In the genomic region with DNA sequence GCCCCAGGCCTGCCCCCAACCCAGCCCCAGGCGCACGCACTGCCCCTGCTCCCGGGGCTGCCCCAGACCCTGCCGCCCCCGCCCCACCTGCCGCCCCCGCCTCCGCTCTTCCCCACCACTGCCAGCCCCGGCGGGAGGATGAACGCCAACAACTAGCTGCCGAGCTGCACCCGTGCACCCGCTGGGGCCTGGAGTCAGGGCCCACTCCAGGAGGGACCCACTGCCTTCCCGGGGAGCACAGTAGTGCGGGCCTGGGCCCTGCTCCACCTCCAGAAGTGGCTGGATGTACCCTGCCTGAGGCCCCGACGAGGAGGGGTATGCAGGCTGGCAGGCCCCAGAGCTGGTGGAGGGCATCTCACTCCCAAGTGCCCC, we compare ENCODE assay signal across 25 cellular contexts. TPM values are rescaled to one million over a fixed set of nuclear protein-coding genes. Genes with fewer than 3 reads are reported as not detected.
DNase-seq lines count a peak whose midpoint lies in the region; ATAC-seq, FAIRE-seq and TF ChIP-seq lines count a peak whose summit lies in the region.
"Had no signal": no experiment of that assay in that cellular context is flagged by ENCODE, and none has a peak within 500 bp of the region (broad histone marks: within the 10 kb centered on the region; RNA-seq: fewer than 3 reads in every experiment).

No MANE protein-coding gene starts in this region.

- CTCF ChIA-PET in GM12878 (lab: Yijun Ruan, JAX) = no interaction called here

- 59% methylated on average over 16 of the region's 18 CpGs for WGBS in GM12878 (ENCODE audit: insufficient coverage, insufficient replicate concordance, low lambda C conversion rate, missing lambda C conversion rate)

- no peak for TF ChIP-seq EP300 in GM12878 (IDR thresholded peaks at IDR 0.05; ENCODE audit: borderline replicate concordance in 1 of 2, control insufficient read depth in 1 of 2, low read depth in 2 of 2, low read length in 2 of 2)

- in situ Hi-C loops in GM13977 (cut with MboI; ENCODE audit: low pct_unique_long_range_greater_than_20kb, low sequenced_read_pairs, unreplicated experiment) = no loop called here
- in situ Hi-C loops in GM12878 (cut with MboI) = no loop called here

- H3K4me2 ChIP-seq in GM12878 (ENCODE audit: control insufficient read depth, insufficient read depth) = no peak overlapping the region; the same call in 1 of the 2 replicates

- no peaks in the 10 kb centered on the region for H3K27me3 ChIP-seq in GM12878 (replicated peaks in 1 of 2; ENCODE audit: control insufficient read depth in 2 of 2, insufficient read depth in 2 of 2, low read length in 1 of 2)
- H3K27me3 ChIP-seq: Peyer's patch, SJCRH30 had no signal

- POLR2A ChIA-PET in GM12878 (lab: Charles Lee) = no interaction called here

- TF ChIP-seq CTCF in GM13977 (IDR thresholded peaks at IDR 0.05; ENCODE audit: extremely low read depth, insufficient read depth, missing control alignments) (no peak), GM12878 (IDR thresholded peaks at IDR 0.05 in 2 of 3, conservative IDR thresholded peaks at IDR 0.05 in 1 of 3; ENCODE audit: control insufficient read depth in 2 of 3, extremely low read depth in 1 of 3, insufficient read depth in 1 of 3, low read depth in 3 of 3, low read length in 3 of 3) (no peak)

- ATAC-seq in GM12878 (no peak), HG03378 (IDR thresholded peaks at IDR 0.05; ENCODE audit: unreplicated experiment) (no peak)
- ATAC-seq in stimulated activated memory B cell treated with anti-CD40 and anti-IgM and Interleukin-4, amounts not matched to agents 10 μg/mL and 1 μg/mL and 100 μg/mL, for 72 hours = no peak

- H3K79me2 ChIP-seq in GM12878 (ENCODE audit: control insufficient read depth, insufficient read depth, low read length) = no peaks in the 10 kb centered on the region

- H3K27me3 Mint-ChIP-seq in stimulated activated memory B cell treated with anti-CD40 and anti-IgM and Interleukin-4, amounts not matched to agents 10 μg/mL and 1 μg/mL and 100 μg/mL, for 72 hours = no peaks in the 10 kb centered on the region
- H3K27me3 Mint-ChIP-seq: CD4-positive, CD25-positive, alpha-beta regulatory T cell had no signal

- RAD21 ChIA-PET in GM12878 (lab: Charles Lee; ENCODE audit: unreplicated experiment) = no interaction called here

- H3K4me1 Mint-ChIP-seq in stimulated activated memory B cell treated with anti-CD40 and anti-IgM and Interleukin-4, amounts not matched to agents 10 μg/mL and 1 μg/mL and 100 μg/mL, for 72 hours = peaks cover 11% of the 10 kb centered on the region

- peaks cover 7% of the 10 kb centered on the region for H3K4me1 ChIP-seq in GM12878 (ENCODE audit: control insufficient read depth, insufficient read depth, low read length)

- no peak overlapping the region for H3K9ac ChIP-seq in GM12878 (ENCODE audit: control insufficient read depth, insufficient read depth, low read length)

- no peak overlapping the region for H3K4me3 ChIP-seq in GM12878
- H3K4me3 ChIP-seq: SJCRH30 had no signal

- intact Hi-C loops in GM12878 (cut with micrococcal nuclease; ENCODE audit: unreplicated experiment) = no loop called here

- peak overlapping the region; percentile 74 for H3K27ac Mint-ChIP-seq in stimulated activated memory B cell treated with anti-CD40 and anti-IgM and Interleukin-4, amounts not matched to agents 10 μg/mL and 1 μg/mL and 100 μg/mL, for 72 hours
- H3K27ac Mint-ChIP-seq: CD4-positive, CD25-positive, alpha-beta regulatory T cell had no signal

- no peak overlapping the region for H3K27ac ChIP-seq in GM12878 (ENCODE audit: control insufficient read depth, insufficient read depth)
- H3K27ac ChIP-seq: SJCRH30 had no signal

- no peaks in the 10 kb centered on the region; a peak in 1 of 4 replicates for H3K36me3 ChIP-seq in GM12878 (ENCODE audit: control insufficient read depth in 2 of 2, insufficient read depth in 2 of 2, low read length in 1 of 2)
- H3K36me3 ChIP-seq: Peyer's patch, SJCRH30 had no signal

- SMC1A ChIA-PET in GM12878 (lab: Charles Lee; ENCODE audit: uncharacterized antibody, unreplicated experiment) = no interaction called here

- H3K9me3 ChIP-seq in GM12878 (replicated peaks; ENCODE audit: control insufficient read depth, insufficient read depth, low read length) = no peaks in the 10 kb centered on the region; the same call in 2 of the 3 replicates
- H3K9me3 ChIP-seq: Peyer's patch, SJCRH30 had no signal

- H3K9me3 Mint-ChIP-seq in stimulated activated memory B cell treated with anti-CD40 and anti-IgM and Interleukin-4, amounts not matched to agents 10 μg/mL and 1 μg/mL and 100 μg/mL, for 72 hours = no peaks in the 10 kb centered on the region
- H3K9me3 Mint-ChIP-seq: CD4-positive, CD25-positive, alpha-beta regulatory T cell had no signal

- no peak for FAIRE-seq in GM12878 (lab: Jason Lieb, UNC)
- FAIRE-seq: A204.1, GM19239, HTR-8/SVneo had no signal

- no peaks in the 10 kb centered on the region for H4K20me1 ChIP-seq in GM12878 (ENCODE audit: control insufficient read depth, insufficient read depth)

- no peak for TF ChIP-seq RAD21 in GM12878 (IDR thresholded peaks at IDR 0.05; ENCODE audit: insufficient read depth, low read depth, low read length)

- H2AFZ ChIP-seq in GM12878 (ENCODE audit: control insufficient read depth, low read depth, low read length) = peak overlapping the region; percentile 73; the same call in 1 of the 2 replicates

- no peaks in the 10 kb centered on the region for H3K36me3 Mint-ChIP-seq in stimulated activated memory B cell treated with anti-CD40 and anti-IgM and Interleukin-4, amounts not matched to agents 10 μg/mL and 1 μg/mL and 100 μg/mL, for 72 hours
- H3K36me3 Mint-ChIP-seq: CD4-positive, CD25-positive, alpha-beta regulatory T cell had no signal

- DNase-seq in activated effector memory CD4-positive, alpha-beta T cell treated with anti-CD3 and anti-CD28 coated beads, Interleukin-2, amount 50 U/mL, for 16 hours = peak; percentile 42
- no peak for DNase-seq in activated effector memory CD4-positive, alpha-beta T cell treated with Interleukin-2 at 50 U/mL for 16 hours
- DNase-seq in GM13977 (ENCODE audit: low spot score) (peak; percentile 26), GM12878 (ENCODE audit: low read depth, low spot score) (no peak)
- no peak for DNase-seq in activated CD4-positive, alpha-beta T cell treated with anti-CD3 and anti-CD28 coated beads, Interleukin-2, amount 50 U/mL, for 4 hours
- no peak for DNase-seq in activated CD4-positive, CD25-positive, alpha-beta regulatory T cell treated with anti-CD3 and anti-CD28 coated beads, Interleukin-2, amount 50 U/mL, for 72 hours
- DNase-seq: CD4-positive, CD25-positive, alpha-beta regulatory T cell; DMS 273 treated with DMSO at 0.1 percent for 48 hours; DMS79 treated with DMSO at 0.1 percent for 48 hours; IMR-90; NCI-H1694; NCI-H2081 treated with DMSO at 0.1 percent for 48 hours; NCI-H2171 treated with DMSO at 0.1 percent for 48 hours; NCI-H524 treated with DMSO at 0.1 percent for 48 hours; NCI-H82; SJCRH30 had no signal

- BruUV-seq in GM12878 (replicated peaks; lab: Mats Ljungman, UMichigan) = no TSS peak

- H3K4me3 Mint-ChIP-seq in stimulated activated memory B cell treated with anti-CD40 and anti-IgM and Interleukin-4, amounts not matched to agents 10 μg/mL and 1 μg/mL and 100 μg/mL, for 72 hours = peak overlapping the region; percentile 56
- H3K4me3 Mint-ChIP-seq: CD4-positive, CD25-positive, alpha-beta regulatory T cell had no signal

- TF ChIP-seq POLR2A in GM12878 (IDR thresholded peaks at IDR 0.05; ENCODE audit: low read depth, low read length) = no peak

RNA-seq across cellular contexts. Expression of a gene that starts 10.9 kb away (rescaled TPM):
- 6.0 and 7.1 TPM in 2 replicates for total RNA-seq in GM12878 (2013; cell fraction: nucleolus; rRNA removed)
- total RNA-seq in GM12878 (2014; rRNA removed) (3.1 TPM in 2 replicates), GM12878 (2014; rRNA removed; fragmentation: Illumina TruSeq; extraction: Trizol) (1.0 TPM in 2 replicates), GM12878 (2021) (3.1 and 3.4 TPM in 2 replicates)
- 0.79 TPM for polyA plus RNA-seq in GM12878 (2011; ENCODE audit: low read depth)
- polyA plus RNA-seq in GM12878 (2011; rRNA removed) (0.37 and 0.92 TPM in 2 replicates), GM12878 (2014; fragmentation: Illumina TruSeq; extraction: Trizol) (0.49 and 1.1 TPM in 2 replicates), GM12878 (2014; fragmentation: Nextera tagmentation; extraction: Ambion mirVana) (under 1 TPM in 1 of 2 experiments, not detected in 1; 0.04 TPM), GM12878 (2014; rRNA removed) (2.0 and 2.3 TPM in 2 replicates), GM12878 (2016; fragmentation: Nextera tagmentation; extraction: Ambion mirVana) (under 1 TPM; 0.06 to 0.12 TPM)
- 1.1 and 1.6 TPM in 2 replicates for polyA plus RNA-seq in GM12878 (2011; cell fraction: cytosol; rRNA removed)
- polyA plus RNA-seq in GM12878 (2011; cell fraction: nucleus; rRNA removed) = 4.2 and 4.7 TPM in 2 replicates
- polyA plus RNA-seq in GM12878 (2012) = 1.7 and 2.0 TPM in 2 replicates
- polyA minus RNA-seq in GM12878 (2011; rRNA and poly(A)+ RNA removed) = 1.7 and 3.1 TPM in 2 replicates
- polyA minus RNA-seq in GM12878 (2011; cell fraction: cytosol; rRNA and poly(A)+ RNA removed) = 0.67 and 0.73 TPM in 2 replicates
- 1.9 and 4.0 TPM in 2 replicates for polyA minus RNA-seq in GM12878 (2011; cell fraction: nucleus; rRNA and poly(A)+ RNA removed)
- polyA plus RNA-seq: CD4-positive, CD25-positive, alpha-beta regulatory T cell had no signal

RNA-seq across cellular contexts. Expression of a gene that starts 20.9 kb away (rescaled TPM):
- not detected in 2 replicates for total RNA-seq in GM12878 (2013; cell fraction: nucleolus; rRNA removed)
- total RNA-seq in GM12878 (2014; rRNA removed) (not detected in 2 replicates), GM12878 (2014; rRNA removed; fragmentation: Illumina TruSeq; extraction: Trizol) (not detected in 2 replicates), GM12878 (2021) (not detected in 2 replicates)
- polyA plus RNA-seq in GM12878 (2011; ENCODE audit: low read depth) = not detected
- polyA plus RNA-seq in GM12878 (2011; rRNA removed) (not detected in 2 replicates), GM12878 (2014; fragmentation: Illumina TruSeq; extraction: Trizol) (not detected in 2 replicates), GM12878 (2014; fragmentation: Nextera tagmentation; extraction: Ambion mirVana) (not detected), GM12878 (2014; rRNA removed) (not detected in 2 replicates), GM12878 (2016; fragmentation: Nextera tagmentation; extraction: Ambion mirVana) (not detected)
- not detected in 2 replicates for polyA plus RNA-seq in GM12878 (2011; cell fraction: cytosol; rRNA removed)
- not detected in 2 replicates for polyA plus RNA-seq in GM12878 (2011; cell fraction: nucleus; rRNA removed)
- not detected in 2 replicates for polyA plus RNA-seq in GM12878 (2012)
- not detected in 2 replicates for polyA minus RNA-seq in GM12878 (2011; rRNA and poly(A)+ RNA removed)
- polyA minus RNA-seq in GM12878 (2011; cell fraction: cytosol; rRNA and poly(A)+ RNA removed) = not detected in 2 replicates
- not detected in 2 replicates for polyA minus RNA-seq in GM12878 (2011; cell fraction: nucleus; rRNA and poly(A)+ RNA removed)
- total RNA-seq: CD4-positive, CD25-positive, alpha-beta regulatory T cell; H4; IMR-90; M059J; OCI-LY7; Peyer's patch had no signal
- polyA plus RNA-seq: CD4-positive, CD25-positive, alpha-beta regulatory T cell; IMR-90 had no signal

RNA-seq across cellular contexts. Expression of a gene that starts 38.2 kb away (rescaled TPM):
- total RNA-seq in GM12878 (2013; cell fraction: nucleolus; rRNA removed) = not detected in 2 replicates
- total RNA-seq in GM12878 (2014; rRNA removed) (not detected in 2 replicates), GM12878 (2014; rRNA removed; fragmentation: Illumina TruSeq; extraction: Trizol) (not detected in 2 replicates), GM12878 (2021) (not detected in 2 replicates)
- polyA plus RNA-seq in GM12878 (2011; ENCODE audit: low read depth) = not detected
- polyA plus RNA-seq in GM12878 (2011; rRNA removed) (not detected in 2 replicates), GM12878 (2014; fragmentation: Illumina TruSeq; extraction: Trizol) (not detected in 2 replicates), GM12878 (2014; fragmentation: Nextera tagmentation; extraction: Ambion mirVana) (not detected), GM12878 (2014; rRNA removed) (not detected in 2 replicates), GM12878 (2016; fragmentation: Nextera tagmentation; extraction: Ambion mirVana) (not detected)
- polyA plus RNA-seq in GM12878 (2011; cell fraction: cytosol; rRNA removed) = not detected in 2 replicates
- 0.21 TPM in 1 of 2 replicates, not detected in the other for polyA plus RNA-seq in GM12878 (2011; cell fraction: nucleus; rRNA removed)
- not detected in 2 replicates for polyA plus RNA-seq in GM12878 (2012)
- polyA minus RNA-seq in GM12878 (2011; rRNA and poly(A)+ RNA removed) = not detected in 2 replicates
- not detected in 2 replicates for polyA minus RNA-seq in GM12878 (2011; cell fraction: cytosol; rRNA and poly(A)+ RNA removed)
- not detected in 2 replicates for polyA minus RNA-seq in GM12878 (2011; cell fraction: nucleus; rRNA and poly(A)+ RNA removed)
- total RNA-seq: CD4-positive, CD25-positive, alpha-beta regulatory T cell; H4; IMR-90; M059J; OCI-LY7; SJCRH30 had no signal
- polyA plus RNA-seq: CD4-positive, CD25-positive, alpha-beta regulatory T cell; IMR-90 had no signal

Comparison
In these comparisons a context has a peak if more than half of its experiments do, and no peak if none do; other contexts are left out.
1. DNase-seq: peak in activated effector memory CD4-positive, alpha-beta T cell treated with anti-CD3 and anti-CD28 coated beads, Interleukin-2, amount 50 U/mL, for 16 hours (single experiment) and GM13977 (single experiment); none in activated effector memory CD4-positive, alpha-beta T cell treated with Interleukin-2 at 50 U/mL for 16 hours (single experiment), GM12878 (single experiment), activated CD4-positive, alpha-beta T cell treated with anti-CD3 and anti-CD28 coated beads, Interleukin-2, amount 50 U/mL, for 4 hours (0 of 2) and activated CD4-positive, CD25-positive, alpha-beta regulatory T cell treated with anti-CD3 and anti-CD28 coated beads, Interleukin-2, amount 50 U/mL, for 72 hours (single experiment).